In the genomic region with DNA sequence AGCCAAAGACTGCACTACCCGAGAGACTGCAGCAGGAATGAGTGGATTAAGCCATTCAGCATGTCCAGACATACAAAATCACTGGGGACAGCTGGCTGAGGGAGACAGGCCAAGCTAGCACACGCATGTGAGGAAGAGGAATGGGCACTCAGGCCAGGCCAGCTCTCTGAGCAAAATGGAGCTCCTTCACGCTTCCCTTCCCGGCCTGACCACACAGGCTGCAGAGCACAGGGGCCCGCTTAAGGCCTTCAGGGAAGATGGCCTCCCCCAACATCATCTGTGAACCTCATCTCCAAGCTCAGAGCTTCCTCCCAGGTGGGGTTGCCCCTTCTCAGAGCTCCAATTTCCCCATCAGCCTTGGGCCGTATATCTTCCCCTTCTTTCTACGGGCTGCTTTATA, we compare ENCODE assay signal across 1 cellular context.
TF ChIP-seq lines count a peak whose summit lies in the region.

No MANE protein-coding gene starts in this region.

TF ChIP-seq in K562, 482 proteins besides CTCF, POLR2A, EP300 and RAD21:
- TF ChIP-seq GATAD2B (IDR thresholded peaks at IDR 0.05; ENCODE audit: borderline replicate concordance) (no peak), NFE2L1 (tag; IDR thresholded peaks at IDR 0.05; ENCODE audit: borderline replicate concordance, low read depth) (no peak), ELF1 (tag; IDR thresholded peaks at IDR 0.05) (no peak), ESRRB (CRISPR knock-in tag; IDR thresholded peaks at IDR 0.05; ENCODE audit: borderline replicate concordance) (no peak), BACH1 (tag; IDR thresholded peaks at IDR 0.05) (no peak), RBFOX2 (IDR thresholded peaks at IDR 0.05; ENCODE audit: low read depth, low read length) (no peak), SMAD2 (IDR thresholded peaks at IDR 0.05; ENCODE audit: low read depth, low read length) (no peak), GTF2A2 (tag; IDR thresholded peaks at IDR 0.05) (no peak), HBP1 (CRISPR knock-in tag; IDR thresholded peaks at IDR 0.05) (no peak), NR2F6 (CRISPR knock-in tag; IDR thresholded peaks at IDR 0.05) (no peak), CHD2 (IDR thresholded peaks at IDR 0.05; ENCODE audit: low read depth, low read length) (no peak), EHMT2 (IDR thresholded peaks at IDR 0.05) (no peak), ZNF592 (IDR thresholded peaks at IDR 0.05) (no peak), RFX7 (CRISPR knock-in tag; IDR thresholded peaks at IDR 0.05) (no peak), SMC3 (conservative IDR thresholded peaks at IDR 0.05; ENCODE audit: insufficient read depth, low read depth, low read length) (no peak), WHSC1 (IDR thresholded peaks at IDR 0.05; ENCODE audit: low read length) (no peak)
- TF ChIP-seq, protein P1, sequence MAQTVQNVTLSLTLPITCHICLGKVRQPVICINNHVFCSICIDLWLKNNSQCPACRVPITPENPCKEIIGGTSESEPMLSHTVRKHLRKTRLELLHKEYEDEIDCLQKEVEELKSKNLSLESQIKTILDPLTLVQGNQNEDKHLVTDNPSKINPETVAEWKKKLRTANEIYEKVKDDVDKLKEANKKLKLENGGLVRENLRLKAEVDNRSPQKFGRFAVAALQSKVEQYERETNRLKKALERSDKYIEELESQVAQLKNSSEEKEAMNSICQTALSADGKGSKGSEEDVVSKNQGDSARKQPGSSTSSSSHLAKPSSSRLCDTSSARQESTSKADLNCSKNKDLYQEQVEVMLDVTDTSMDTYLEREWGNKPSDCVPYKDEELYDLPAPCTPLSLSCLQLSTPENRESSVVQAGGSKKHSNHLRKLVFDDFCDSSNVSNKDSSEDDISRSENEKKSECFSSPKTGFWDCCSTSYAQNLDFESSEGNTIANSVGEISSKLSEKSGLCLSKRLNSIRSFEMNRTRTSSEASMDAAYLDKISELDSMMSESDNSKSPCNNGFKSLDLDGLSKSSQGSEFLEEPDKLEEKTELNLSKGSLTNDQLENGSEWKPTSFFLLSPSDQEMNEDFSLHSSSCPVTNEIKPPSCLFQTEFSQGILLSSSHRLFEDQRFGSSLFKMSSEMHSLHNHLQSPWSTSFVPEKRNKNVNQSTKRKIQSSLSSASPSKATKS (CRISPR knock-in tag; IDR thresholded peaks at IDR 0.05) = no peak
- TF ChIP-seq, protein P2, sequence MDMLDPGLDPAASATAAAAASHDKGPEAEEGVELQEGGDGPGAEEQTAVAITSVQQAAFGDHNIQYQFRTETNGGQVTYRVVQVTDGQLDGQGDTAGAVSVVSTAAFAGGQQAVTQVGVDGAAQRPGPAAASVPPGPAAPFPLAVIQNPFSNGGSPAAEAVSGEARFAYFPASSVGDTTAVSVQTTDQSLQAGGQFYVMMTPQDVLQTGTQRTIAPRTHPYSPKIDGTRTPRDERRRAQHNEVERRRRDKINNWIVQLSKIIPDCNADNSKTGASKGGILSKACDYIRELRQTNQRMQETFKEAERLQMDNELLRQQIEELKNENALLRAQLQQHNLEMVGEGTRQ (CRISPR knock-in tag; IDR thresholded peaks at IDR 0.05) = no peak
- TF ChIP-seq, protein P3, sequence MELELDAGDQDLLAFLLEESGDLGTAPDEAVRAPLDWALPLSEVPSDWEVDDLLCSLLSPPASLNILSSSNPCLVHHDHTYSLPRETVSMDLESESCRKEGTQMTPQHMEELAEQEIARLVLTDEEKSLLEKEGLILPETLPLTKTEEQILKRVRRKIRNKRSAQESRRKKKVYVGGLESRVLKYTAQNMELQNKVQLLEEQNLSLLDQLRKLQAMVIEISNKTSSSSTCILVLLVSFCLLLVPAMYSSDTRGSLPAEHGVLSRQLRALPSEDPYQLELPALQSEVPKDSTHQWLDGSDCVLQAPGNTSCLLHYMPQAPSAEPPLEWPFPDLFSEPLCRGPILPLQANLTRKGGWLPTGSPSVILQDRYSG (tag; conservative IDR thresholded peaks at IDR 0.05; ENCODE audit: low read depth) = no peak
TF ChIP-seq in K562: peak in this region for 0.
